8 cellular contexts compared by ENCODE assay signal in the genomic region with DNA sequence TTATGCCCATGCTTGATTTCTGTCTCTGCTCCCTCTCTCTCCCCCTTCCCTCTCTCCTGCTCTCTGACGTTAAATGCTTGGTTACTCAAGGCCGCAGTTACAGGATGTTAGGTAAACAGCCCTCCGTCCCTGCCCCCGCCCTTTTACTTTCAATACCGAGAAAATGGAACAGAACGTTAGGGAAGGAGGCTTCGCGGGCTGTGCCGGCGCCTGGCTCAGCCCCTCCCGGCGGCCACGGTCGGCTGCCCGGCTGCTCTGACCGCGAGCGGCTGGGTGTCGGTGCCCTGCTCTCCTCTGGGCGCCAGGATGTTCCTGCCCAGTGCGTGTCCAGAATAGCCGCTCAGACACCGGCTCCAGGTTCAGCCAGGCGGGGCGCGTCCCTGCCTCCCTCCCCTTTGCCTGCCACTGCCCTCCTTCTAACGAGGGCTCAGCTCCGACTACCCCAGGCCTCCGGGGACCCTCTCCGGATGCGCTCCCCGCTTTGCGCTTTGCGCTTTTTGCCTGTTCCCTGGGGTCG.
DNase-seq lines count a peak whose midpoint lies in the region; ATAC-seq, FAIRE-seq and TF ChIP-seq lines count a peak whose summit lies in the region.

No MANE protein-coding gene starts in this region.

- no peak for FAIRE-seq in endothelial cell of umbilical vein (lab: Jason Lieb, UNC)

- H4K20me1 ChIP-seq in BLaER1 treated with 17β-estradiol and CSF1 and Interleukin-3, amounts not matched to agents 10 nM and 100 nM, result no peaks in the 10 kb centered on the region
- no peaks in the 10 kb centered on the region for H4K20me1 ChIP-seq in endothelial cell of umbilical vein (replicated peaks; ENCODE audit: control insufficient read depth, extremely low read depth, insufficient read depth, low read length)

- no peaks in the 10 kb centered on the region for H3K9me3 Mint-ChIP-seq in natural killer cell

- TF ChIP-seq CTCF in endothelial cell of umbilical vein (IDR thresholded peaks at IDR 0.05; ENCODE audit: extremely low read depth in 1 of 2, insufficient read depth in 1 of 2, low read depth in 1 of 2, low read length in 2 of 2), result no peak
- no peak for TF ChIP-seq CTCF in natural killer cell (IDR thresholded peaks at IDR 0.05)

- no peaks in the 10 kb centered on the region for H3K36me3 Mint-ChIP-seq in natural killer cell

- DNase-seq in NT2/D1 (ENCODE audit: low read depth, low spot score), result peak; percentile 13
- DNase-seq in endothelial cell of umbilical vein (ENCODE audit: low read depth, low spot score), result peak; percentile 5
- no peak for DNase-seq in natural killer cell
- DNase-seq in T-helper 9 cell, result no peak
- DNase-seq in pons (ENCODE audit: low spot score), result no peak

- POLR2A ChIA-PET in endothelial cell of umbilical vein (lab: Charles Lee), result no interaction called here

- peak overlapping the region; percentile 46 to 82 (median 74); a peak in 21 of 22 replicates for H3K9ac ChIP-seq in BLaER1 treated with 17β-estradiol and CSF1 and Interleukin-3, amounts not matched to agents 10 nM and 100 nM
- peak overlapping the region; percentile 61 for H3K9ac ChIP-seq in NT2/D1 (ENCODE audit: insufficient read length, low read depth)
- no peak overlapping the region for H3K9ac ChIP-seq in endothelial cell of umbilical vein (replicated peaks; ENCODE audit: extremely low read depth, insufficient read depth, low read length)

- dilution Hi-C loops in endothelial cell of umbilical vein (cut with MboI; ENCODE audit: extremely low pct_ligation_motif_present, low sequenced_read_pairs), result no loop called here

- peaks cover 20 to 29% of the 10 kb centered on the region in 2 donors for H3K27me3 Mint-ChIP-seq in natural killer cell (ENCODE audit: low read depth in 2 of 2)

- no TSS peak for BruUV-seq in endothelial cell of umbilical vein (replicated peaks; lab: Mats Ljungman, UMichigan)

- peak; percentile 84 for ATAC-seq in GM18907 (IDR thresholded peaks at IDR 0.05; ENCODE audit: unreplicated experiment)
- ATAC-seq in HG03159 (IDR thresholded peaks at IDR 0.05; ENCODE audit: unreplicated experiment), result peak; percentile 73
- ATAC-seq in natural killer cell, result peak in 1 of 3 donors; percentile 40

- no peaks in the 10 kb centered on the region for H3K36me3 ChIP-seq in BLaER1 treated with 17β-estradiol and CSF1 and Interleukin-3, amounts not matched to agents 10 nM and 100 nM
- H3K36me3 ChIP-seq in NT2/D1 (ENCODE audit: insufficient read depth, insufficient read length, low read length), result no peaks in the 10 kb centered on the region
- H3K36me3 ChIP-seq in endothelial cell of umbilical vein (ENCODE audit: control insufficient read depth in 2 of 2, extremely low read depth in 1 of 2, insufficient read depth in 2 of 2, low read length in 2 of 2), result no peaks in the 10 kb centered on the region

- H3K4me2 ChIP-seq in BLaER1 treated with 17β-estradiol and CSF1 and Interleukin-3, amounts not matched to agents 10 nM and 100 nM, result peak overlapping the region; percentile 73 to 99 (median 85)
- no peak overlapping the region for H3K4me2 ChIP-seq in endothelial cell of umbilical vein (ENCODE audit: insufficient read depth, low read length)

- peak overlapping the region in 10 of 11 experiments; percentile 2 to 87 (median 79); a peak in 19 of 22 replicates for H3K27ac ChIP-seq in BLaER1 treated with 17β-estradiol and CSF1 and Interleukin-3, amounts not matched to agents 10 nM and 100 nM
- H3K27ac ChIP-seq in endothelial cell of umbilical vein (ENCODE audit: insufficient read depth, low read depth, low read length), result no peak overlapping the region

- intact Hi-C loops in endothelial cell of umbilical vein (cut with micrococcal nuclease), result no loop called here
- intact Hi-C loops in natural killer cell (cut with micrococcal nuclease), result no loop called here

- H3K27ac Mint-ChIP-seq in natural killer cell, result no peak overlapping the region

- peaks cover 0 to 5% (median under 1%) of the 10 kb centered on the region in 11 experiments; a peak in 5 of 22 replicates for H3K9me3 ChIP-seq in BLaER1 treated with 17β-estradiol and CSF1 and Interleukin-3, amounts not matched to agents 10 nM and 100 nM (replicated peaks in 1 of 11)
- H3K9me3 ChIP-seq in NT2/D1 (ENCODE audit: insufficient read depth, low read length) (no peaks in the 10 kb centered on the region), endothelial cell of umbilical vein (replicated peaks; ENCODE audit: control insufficient read depth, insufficient read depth, low read length) (no peaks in the 10 kb centered on the region)

- H3K9me1 ChIP-seq in endothelial cell of umbilical vein (replicated peaks; ENCODE audit: control insufficient read depth, extremely low read depth, insufficient read depth, low read length), result no peaks in the 10 kb centered on the region

- no peak for TF ChIP-seq POLR2A in endothelial cell of umbilical vein (IDR thresholded peaks at IDR 0.05; ENCODE audit: low read depth, low read length)

- peak overlapping the region; percentile 59 for H2AFZ ChIP-seq in endothelial cell of umbilical vein (ENCODE audit: low read depth, low read length)

- no peaks in the 10 kb centered on the region for H3K4me1 Mint-ChIP-seq in natural killer cell

- H3K79me2 ChIP-seq in endothelial cell of umbilical vein (ENCODE audit: control insufficient read depth, insufficient read depth, low read length), result no peaks in the 10 kb centered on the region

- H3K4me3 Mint-ChIP-seq in natural killer cell, result peak overlapping the region; percentile 6

- no peaks in the 10 kb centered on the region for H3K27me3 ChIP-seq in BLaER1 treated with 17β-estradiol and CSF1 and Interleukin-3, amounts not matched to agents 10 nM and 100 nM
- H3K27me3 ChIP-seq in NT2/D1 (ENCODE audit: insufficient read depth, insufficient read length) (peaks cover 17% of the 10 kb centered on the region), endothelial cell of umbilical vein (ENCODE audit: control insufficient read depth in 2 of 2, insufficient read depth in 2 of 2, low read length in 2 of 2) (peaks cover 0 to 12% of the 10 kb centered on the region in 2 experiments)

- CTCF ChIA-PET in endothelial cell of umbilical vein (lab: Charles Lee), result interaction anchor here (0.6 kb wide), 1 partner anchor 186 kb away, joined by 5 read pairs; no protein-coding TSS in a partner anchor

- peak overlapping the region; percentile 55 to 73 (median 58) for H3K4me3 ChIP-seq in BLaER1 treated with 17β-estradiol and CSF1 and Interleukin-3, amounts not matched to agents 10 nM and 100 nM
- H3K4me3 ChIP-seq in NT2/D1 (ENCODE audit: insufficient read length, low read depth) (peak overlapping the region; percentile 36), endothelial cell of umbilical vein (replicated peaks in 1 of 3; ENCODE audit: insufficient read depth in 1 of 3, low read depth in 1 of 3, low read length in 3 of 3) (no peak overlapping the region)

- H3K4me1 ChIP-seq in BLaER1 treated with 17β-estradiol and CSF1 and Interleukin-3, amounts not matched to agents 10 nM and 100 nM, result peaks cover 0 to 58% (median 27%) of the 10 kb centered on the region in 10 experiments; a peak in 16 of 20 replicates
- H3K4me1 ChIP-seq in NT2/D1 (ENCODE audit: insufficient read depth, insufficient read length), result no peaks in the 10 kb centered on the region
- H3K4me1 ChIP-seq in endothelial cell of umbilical vein (ENCODE audit: control insufficient read depth, extremely low read depth, insufficient read depth, low read length), result no peaks in the 10 kb centered on the region

TF ChIP-seq in endothelial cell of umbilical vein, 7 proteins besides CTCF, POLR2A, EP300 and RAD21:
- no peak for TF ChIP-seq GATA2 (IDR thresholded peaks at IDR 0.05; ENCODE audit: insufficient read depth, insufficient read length, low read depth, low read length)
- TF ChIP-seq EZH2 (IDR thresholded peaks at IDR 0.05; ENCODE audit: borderline replicate concordance, low read depth, low read length, severe bottlenecking), result peak; percentile 55

Comparison
In these comparisons a context has a peak if more than half of its experiments do, and no peak if none do; other contexts are left out.
1. H3K4me3 ChIP-seq: peak in BLaER1 treated with 17β-estradiol and CSF1 and Interleukin-3, amounts not matched to agents 10 nM and 100 nM (10 of 10) and NT2/D1 (single experiment); none in endothelial cell of umbilical vein (0 of 3).
2. DNase-seq: peak in NT2/D1 (single experiment) and endothelial cell of umbilical vein (single experiment); none in natural killer cell (single experiment), T-helper 9 cell (single experiment) and pons (single experiment).